29 cellular contexts compared by ENCODE assay signal in the genomic region with DNA sequence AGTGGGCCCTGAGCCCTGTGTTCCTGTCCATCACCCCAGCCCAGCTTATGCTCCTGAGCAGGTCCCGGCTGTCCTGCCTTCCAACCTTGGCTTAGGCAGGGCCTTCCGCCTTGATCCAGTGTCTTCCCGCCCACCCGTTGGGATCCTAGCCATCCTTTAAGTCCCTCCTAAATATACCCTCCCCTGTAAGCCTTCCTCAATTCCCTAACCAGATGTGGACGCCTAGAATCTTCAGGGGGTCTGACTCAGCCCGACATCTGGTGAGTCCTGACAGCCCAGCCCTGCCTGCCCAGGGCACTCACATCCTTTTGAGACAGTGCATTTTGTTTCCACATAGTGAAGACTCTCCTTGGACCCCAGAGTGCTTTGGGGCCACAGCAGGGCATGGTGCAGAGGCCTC. TPM values are rescaled to one million over a fixed set of nuclear protein-coding genes. Genes with fewer than 3 reads are reported as not detected.
DNase-seq lines count a peak whose midpoint lies in the region; ATAC-seq, FAIRE-seq and TF ChIP-seq lines count a peak whose summit lies in the region.
"Had no signal": no experiment of that assay in that cellular context is flagged by ENCODE, and none has a peak within 500 bp of the region (broad histone marks: within the 10 kb centered on the region; RNA-seq: fewer than 3 reads in every experiment).

No MANE protein-coding gene starts in this region.

- H4K20me1 ChIP-seq in IMR-90 (ENCODE audit: insufficient read depth, low read length) (no peaks in the 10 kb centered on the region), H1 (replicated peaks in 1 of 2; ENCODE audit: control insufficient read depth in 1 of 2, insufficient read depth in 2 of 2, low read length in 2 of 2) (no peaks in the 10 kb centered on the region)

- H3K56ac ChIP-seq in IMR-90 (ENCODE audit: extremely low read depth, insufficient read depth, low read length) (peak overlapping the region; percentile 25; the same call in 1 of the 2 replicates), H1 (replicated peaks; ENCODE audit: insufficient read length, low read depth, low read length) (no peak overlapping the region)

- H3K14ac ChIP-seq in IMR-90 (replicated peaks; ENCODE audit: low read depth, low read length): 0 out of 2 replicates have a peak overlapping the region, but pooled peaks have one; percentile 57
- H3K14ac ChIP-seq in H1 (ENCODE audit: insufficient read length): no peak overlapping the region

- H2BK15ac ChIP-seq in IMR-90 (ENCODE audit: low read depth, low read length) (no peak overlapping the region), H1 (ENCODE audit: low read length) (no peak overlapping the region)

- H3K4ac ChIP-seq in IMR-90 (ENCODE audit: low read depth, low read length) (no peak overlapping the region), H1 (replicated peaks; ENCODE audit: insufficient read length, low read depth, low read length) (no peak overlapping the region)

- H2BK12ac ChIP-seq in H1 (ENCODE audit: low read depth, low read length): peak overlapping the region; percentile 52; the same call in 1 of the 2 replicates

- TF ChIP-seq CTCF in AG10803 (conservative IDR thresholded peaks at IDR 0.05; ENCODE audit: low read length) (no peak), IMR-90 (conservative IDR thresholded peaks at IDR 0.05; ENCODE audit: low read depth, low read length) (no peak), H1 (IDR thresholded peaks at IDR 0.05; ENCODE audit: control extremely low read depth in 1 of 3, insufficient read depth in 1 of 3, low read depth in 1 of 3, low read length in 3 of 3) (no peak), nephron (IDR thresholded peaks at IDR 0.05; ENCODE audit: unreplicated experiment in 3 of 3) (no peak)

- TF ChIP-seq POLR2A in IMR-90 (IDR thresholded peaks at IDR 0.05; ENCODE audit: low read depth, low read length): no peak
- no peak for TF ChIP-seq POLR2A in H1 (IDR thresholded peaks at IDR 0.05; ENCODE audit: control extremely low read depth in 1 of 2, low read depth in 2 of 2, low read length in 2 of 2)

- H4K5ac ChIP-seq in IMR-90 (ENCODE audit: low read depth, low read length) (no peak overlapping the region), H1 (ENCODE audit: insufficient read length, low read depth, low read length) (no peak overlapping the region)

- H3K27ac ChIP-seq in IMR-90 (ENCODE audit: insufficient read depth, low read length): no peak overlapping the region
- no peak overlapping the region for H3K27ac ChIP-seq in H1 (ENCODE audit: low read depth, low read length)
- H3K27ac ChIP-seq: colonic mucosa, KMS-11, neutrophil, SJSA1, upper lobe of right lung had no signal

- in situ Hi-C loops in IMR-90 (cut with MboI; ENCODE audit: low sequenced_read_pairs): loop anchor here (5.0 to 25.0 kb wide), 4 partner anchors 86 to 576 kb away; a partner anchor contains a TSS

- peak overlapping the region; percentile 46 for H2BK120ac ChIP-seq in IMR-90 (ENCODE audit: low read depth, low read length)
- H2BK120ac ChIP-seq in H1 (replicated peaks; ENCODE audit: low read depth, low read length): no peak overlapping the region

- peak overlapping the region; percentile 29 for H2AFZ ChIP-seq in IMR-90 (replicated peaks; ENCODE audit: low read length, poor library complexity)
- no peak overlapping the region for H2AFZ ChIP-seq in H1 (ENCODE audit: low read length)

- no peak for FAIRE-seq in H1 (lab: Jason Lieb, UNC)
- FAIRE-seq: GM18507 had no signal

- H3K9me3 Mint-ChIP-seq in nephron: no peaks in the 10 kb centered on the region
- H3K9me3 Mint-ChIP-seq: activated B cell treated with CpG ODN at 0.5 μM for 24 hours; CD4-positive, alpha-beta T cell; stimulated activated naive CD8-positive, alpha-beta T cell treated with anti-CD3 and anti-CD28 coated beads, Interleukin-15, Interleukin-2, amounts not matched to agents 100 ng/mL and 50 ng/mL, for 24 hours had no signal

- TF ChIP-seq RAD21 in IMR-90 (IDR thresholded peaks at IDR 0.05; ENCODE audit: low read length): no peak
- no peak for TF ChIP-seq RAD21 in H1 (IDR thresholded peaks at IDR 0.05 in 1 of 2, conservative IDR thresholded peaks at IDR 0.05 in 1 of 2; ENCODE audit: low read depth in 2 of 2, low read length in 2 of 2)

- ATAC-seq in IMR-90 (ENCODE audit: low read depth) (peak; percentile 7; the same call in 1 of the 2 replicates), GM19328 (IDR thresholded peaks at IDR 0.05; ENCODE audit: unreplicated experiment) (no peak), GM19455 (IDR thresholded peaks at IDR 0.05; ENCODE audit: unreplicated experiment) (no peak)
- ATAC-seq: upper lobe of right lung had no signal

- peak overlapping the region; percentile 26 for H2AK9ac ChIP-seq in IMR-90 (replicated peaks; ENCODE audit: low read depth, low read length, poor library complexity)

- no peak overlapping the region; the same call in 1 of the 2 replicates for H2AK5ac ChIP-seq in IMR-90 (ENCODE audit: low read depth, low read length)
- H2AK5ac ChIP-seq in H1 (ENCODE audit: low read depth, low read length): no peak overlapping the region; the same call in 1 of the 2 replicates

- peak; percentile 68 for DNase-seq in AG10803 (ENCODE audit: low read depth)
- peak; percentile 75 for DNase-seq in IMR-90
- DNase-seq in H1 (ENCODE audit: low read depth in 1 of 2, low spot score in 2 of 2): no peak
- no peak for DNase-seq in HUDEP-2 (lab: John Stamatoyannopoulos, UW; ENCODE audit: unreplicated experiment in 76 of 76)
- no peak for DNase-seq in NCI-H1930 (lab: John Stamatoyannopoulos, UW)
- DNase-seq: activated B cell treated with CpG ODN at 0.5 μM for 24 hours; activated gamma-delta T cell; amygdala; CD4-positive, alpha-beta T cell; colonic mucosa; DMS53; H7; NCI-H1105; NCI-H69; OCI-M1; stimulated activated CD4-positive, alpha-beta T cell treated with anti-CD3 and anti-CD28 coated beads, Interleukin-1b, Interleukin-23, amount 100 ng/mL, for 48 hours; upper lobe of right lung had no signal

- no peaks in the 10 kb centered on the region for H3K23me2 ChIP-seq in H1 (ENCODE audit: low read depth, low read length)

- H3K27ac Mint-ChIP-seq in nephron: peak overlapping the region in 2 of 3 experiments; percentile 80 to 82
- H3K27ac Mint-ChIP-seq: activated B cell treated with CpG ODN at 0.5 μM for 24 hours; CD4-positive, alpha-beta T cell; stimulated activated naive CD8-positive, alpha-beta T cell treated with anti-CD3 and anti-CD28 coated beads, Interleukin-15, Interleukin-2, amounts not matched to agents 100 ng/mL and 50 ng/mL, for 24 hours had no signal

- H3K9me3 ChIP-seq in IMR-90 (ENCODE audit: control insufficient read depth, insufficient read depth, low read length) (no peaks in the 10 kb centered on the region), H1 (ENCODE audit: insufficient read depth in 2 of 2, low read depth in 1 of 2, low read length in 1 of 2) (no peaks in the 10 kb centered on the region)
- H3K9me3 ChIP-seq: colonic mucosa, neutrophil, SJSA1, upper lobe of right lung had no signal

- H3K4me3 ChIP-seq in AG10803 (ENCODE audit: low read length): no peak overlapping the region
- no peak overlapping the region for H3K4me3 ChIP-seq in IMR-90 (ENCODE audit: insufficient read depth, low read depth, low read length)
- H3K4me3 ChIP-seq in H1 (ENCODE audit: extremely low read depth in 1 of 4, insufficient read depth in 2 of 4, low read depth in 3 of 4, low read length in 4 of 4): no peak overlapping the region
- H3K4me3 ChIP-seq: colonic mucosa, SJSA1, upper lobe of right lung had no signal

- H3K4me1 Mint-ChIP-seq in nephron: peaks cover 53% of the 10 kb centered on the region

- TF ChIP-seq EP300 in H1 (IDR thresholded peaks at IDR 0.05; ENCODE audit: borderline replicate concordance in 1 of 2, low read depth in 2 of 2, low read length in 2 of 2): no peak

- no peaks in the 10 kb centered on the region for H3K36me3 ChIP-seq in IMR-90 (ENCODE audit: control insufficient read depth, insufficient read depth, low read length)
- H3K36me3 ChIP-seq in H1 (ENCODE audit: control insufficient read depth in 2 of 4, insufficient read depth in 4 of 4, low read length in 3 of 4): no peaks in the 10 kb centered on the region
- H3K36me3 ChIP-seq: colonic mucosa, neutrophil, upper lobe of right lung had no signal

- H2BK5ac ChIP-seq in IMR-90 (ENCODE audit: low read depth, low read length, poor library complexity, severe bottlenecking): no peak overlapping the region
- H2BK5ac ChIP-seq in H1 (ENCODE audit: low read depth, low read length): no peak overlapping the region

- BruUV-seq in IMR-90 (replicated peaks; lab: Mats Ljungman, UMichigan): no TSS peak

- peaks cover 8% of the 10 kb centered on the region for H3K27me3 Mint-ChIP-seq in nephron (ENCODE audit: low read depth)

- POLR2A ChIA-PET in IMR-90 (lab: Charles Lee; ENCODE audit: unreplicated experiment): no interaction called here
- POLR2A ChIA-PET in H1 (lab: Charles Lee; ENCODE audit: partially characterized antibody): no interaction called here

- no peak overlapping the region for H3K4me3 Mint-ChIP-seq in nephron
- H3K4me3 Mint-ChIP-seq: activated B cell treated with CpG ODN at 0.5 μM for 24 hours; CD4-positive, alpha-beta T cell; stimulated activated naive CD8-positive, alpha-beta T cell treated with anti-CD3 and anti-CD28 coated beads, Interleukin-15, Interleukin-2, amounts not matched to agents 100 ng/mL and 50 ng/mL, for 24 hours had no signal

- intact Hi-C loops in IMR-90 (cut with micrococcal nuclease): loop anchor here (10.0 kb wide), 1 partner anchor 179 kb away; no protein-coding TSS in a partner anchor

- H2BK20ac ChIP-seq in IMR-90 (ENCODE audit: low read depth, low read length): no peak overlapping the region
- no peak overlapping the region for H2BK20ac ChIP-seq in H1 (ENCODE audit: low read length)

- H3K18ac ChIP-seq in IMR-90 (ENCODE audit: low read depth, low read length) (no peak overlapping the region), H1 (ENCODE audit: extremely low read depth, low read length) (no peak overlapping the region)

- H3K4me2 ChIP-seq in IMR-90 (ENCODE audit: low read depth, low read length) (no peak overlapping the region), H1 (ENCODE audit: insufficient read depth in 1 of 2, low read depth in 2 of 2, low read length in 2 of 2) (no peak overlapping the region)
- H3K4me2 ChIP-seq: KMS-11 had no signal

- no peaks in the 10 kb centered on the region for H3K79me1 ChIP-seq in IMR-90 (ENCODE audit: low read depth in 1 of 2, low read length in 2 of 2)
- H3K79me1 ChIP-seq in H1 (ENCODE audit: low read depth, low read length): no peaks in the 10 kb centered on the region

- no peak overlapping the region for H4K91ac ChIP-seq in IMR-90 (ENCODE audit: insufficient read depth, low read depth, low read length)
- H4K91ac ChIP-seq in H1 (replicated peaks; ENCODE audit: insufficient read length, low read length): no peak overlapping the region

- H3K9me1 ChIP-seq in IMR-90 (ENCODE audit: insufficient read depth, low read length): peaks cover 6% of the 10 kb centered on the region; the same call in 1 of the 2 replicates

- H4K8ac ChIP-seq in IMR-90 (ENCODE audit: low read depth in 2 of 2, low read length in 2 of 2) (peak overlapping the region in 1 of 2 experiments; percentile 45; a peak in 1 of 4 replicates), H1 (ENCODE audit: extremely low read depth, insufficient read depth, low read length) (no peak overlapping the region)

- H3K4me1 ChIP-seq in IMR-90 (ENCODE audit: control insufficient read depth, insufficient read depth, low read length): peaks cover 9% of the 10 kb centered on the region
- peaks cover 6 to 38% (median 28%) of the 10 kb centered on the region in 4 experiments for H3K4me1 ChIP-seq in H1 (replicated peaks in 1 of 4; ENCODE audit: control insufficient read depth in 3 of 4, insufficient read depth in 4 of 4, low read length in 3 of 4)

- no peaks in the 10 kb centered on the region for H3K36me3 Mint-ChIP-seq in nephron (ENCODE audit: low read depth)

- H3K9ac ChIP-seq in IMR-90 (ENCODE audit: low read depth, low read length) (no peak overlapping the region), H1 (replicated peaks in 1 of 4; ENCODE audit: extremely low read depth in 1 of 4, low read depth in 3 of 4, low read length in 3 of 4) (no peak overlapping the region)
- H3K9ac ChIP-seq: KMS-11 had no signal

- CTCF ChIA-PET in IMR-90 (lab: Yijun Ruan, JAX): no interaction called here
- CTCF ChIA-PET in H1 (lab: Charles Lee; ENCODE audit: partially characterized antibody): interaction anchor here (0.6 to 22.9 kb wide), 12 partner anchors 9 to 267 kb away, joined by 3 to 406 read pairs (median 8); a partner anchor contains a TSS

- no peaks in the 10 kb centered on the region for H3K27me3 ChIP-seq in IMR-90 (ENCODE audit: control insufficient read depth, insufficient read depth, low read length)
- peaks cover 0 to 9% (median 4%) of the 10 kb centered on the region in 4 experiments; a peak in 3 of 7 replicates for H3K27me3 ChIP-seq in H1 (replicated peaks in 1 of 4; ENCODE audit: control insufficient read depth in 3 of 4, extremely low read depth in 1 of 4, insufficient read depth in 3 of 4, low read length in 3 of 4)
- H3K27me3 ChIP-seq: colonic mucosa, SJSA1, upper lobe of right lung had no signal

- H3K79me2 ChIP-seq in H1 (ENCODE audit: control insufficient read depth in 1 of 2, insufficient read depth in 2 of 2, low read length in 2 of 2): no peaks in the 10 kb centered on the region

- H3K23ac ChIP-seq in IMR-90 (ENCODE audit: low read depth, low read length) (0 out of 2 replicates have a peak overlapping the region, but pooled peaks have one; percentile 54), H1 (ENCODE audit: insufficient read length) (no peak overlapping the region)

- 68% methylated on average over 5 of the region's 6 CpGs; no CpG with 5 or more reads in 1 of the 2 experiments for WGBS in IMR-90 (ENCODE audit: extremely low coverage in 2 of 2, insufficient read length in 1 of 2), 2 experiments
- WGBS in H1 (ENCODE audit: extremely low coverage in 1 of 2, insufficient coverage in 1 of 2, insufficient read length in 1 of 2, insufficient replicate concordance in 2 of 2, low coverage in 1 of 2, low lambda C conversion rate in 2 of 2, missing lambda C conversion rate in 1 of 2), 2 experiments: 86% methylated on average over 6 of the region's 6 CpGs; no CpG with 5 or more reads in 1 of the 2 experiments

- dilution Hi-C loops in IMR-90 (cut with HindIII; ENCODE audit: low sequenced_read_pairs, unreplicated experiment): no loop called here

RNA-seq across cellular contexts. Expression of a gene that starts 23.7 kb away (rescaled TPM):
- total RNA-seq in IMR-90 (2012; rRNA removed): under 0.01 TPM in 1 of 2 replicates, not detected in the other
- polyA plus RNA-seq in IMR-90 (2012; rRNA removed) (not detected in 2 replicates), H1 (2011; rRNA removed) (0.02 and 0.12 TPM in 2 replicates)
- polyA plus RNA-seq in IMR-90 (2012; cell fraction: cytosol; rRNA removed): 0.01 TPM in 1 of 2 replicates, not detected in the other
- 0.08 and 0.16 TPM in 2 replicates for polyA plus RNA-seq in IMR-90 (2012; cell fraction: nucleus; rRNA removed; ENCODE audit: low replicate concordance)
- 0.07 TPM in 1 of 2 replicates, not detected in the other for total RNA-seq in H1 (2021; fragmentation: NEBNext Ultra II Directional; extraction: Animal tissue kit (Norgen Biotek cat#: 25700))
- polyA plus RNA-seq in H1 (2011; cell fraction: cytosol; rRNA removed): 0.04 TPM
- polyA plus RNA-seq in H1 (2011; cell fraction: nucleus; rRNA removed): 0.58 TPM
- 0.09 to 0.13 TPM (median 0.11 TPM) in 3 of 4 replicates, not detected in the other for polyA plus RNA-seq in H1 (2012, experiment 1 of 2)
- polyA plus RNA-seq in H1 (2012, experiment 2 of 2): not detected
- polyA plus RNA-seq in H1 (2013, experiment 1 of 2): 0.06 TPM
- 0.06 TPM for polyA plus RNA-seq in H1 (2013, experiment 2 of 2)
- polyA minus RNA-seq in H1 (2011; rRNA and poly(A)+ RNA removed): 0.41 TPM in 1 of 2 replicates, not detected in the other
- polyA minus RNA-seq in H1 (2011; cell fraction: cytosol; rRNA and poly(A)+ RNA removed): not detected
- polyA minus RNA-seq in H1 (2011; cell fraction: nucleus; rRNA and poly(A)+ RNA removed): not detected
- total RNA-seq: activated B cell treated with CpG ODN at 0.5 μM for 24 hours; CD4-positive, alpha-beta T cell; glomerular endothelial cell; H7; renal cortical epithelial cell; SJSA1; T-helper 2 cell treated with Interferon-gamma antibody and Interleukin-4, amounts not matched to agents 100 ng/mL and 5 ng/mL, for 36 hours; upper lobe of right lung had no signal

RNA-seq across cellular contexts. Expression of a gene that starts 47.0 kb away (rescaled TPM):
- 0.18 TPM in 1 of 2 replicates, not detected in the other for total RNA-seq in IMR-90 (2012; rRNA removed)
- 0.22 and 0.24 TPM in 2 replicates for polyA plus RNA-seq in IMR-90 (2012; rRNA removed)
- 0.22 and 0.56 TPM in 2 replicates for polyA plus RNA-seq in IMR-90 (2012; cell fraction: cytosol; rRNA removed)
- polyA plus RNA-seq in IMR-90 (2012; cell fraction: nucleus; rRNA removed; ENCODE audit: low replicate concordance): 0.28 and 0.41 TPM in 2 replicates
- total RNA-seq in H1 (2021; fragmentation: NEBNext Ultra II Directional; extraction: Animal tissue kit (Norgen Biotek cat#: 25700)): not detected in 2 replicates
- 0.06 TPM in 1 of 2 replicates, not detected in the other for polyA plus RNA-seq in H1 (2011; rRNA removed)
- not detected for polyA plus RNA-seq in H1 (2011; cell fraction: cytosol; rRNA removed)
- not detected for polyA plus RNA-seq in H1 (2011; cell fraction: nucleus; rRNA removed)
- not detected in 4 replicates for polyA plus RNA-seq in H1 (2012, experiment 1 of 2)
- polyA plus RNA-seq in H1 (2012, experiment 2 of 2): 0.13 TPM
- polyA plus RNA-seq in H1 (2013, experiment 1 of 2): 0.06 TPM
- polyA plus RNA-seq in H1 (2013, experiment 2 of 2): 0.04 TPM
- polyA minus RNA-seq in H1 (2011; rRNA and poly(A)+ RNA removed): not detected in 2 replicates
- not detected for polyA minus RNA-seq in H1 (2011; cell fraction: cytosol; rRNA and poly(A)+ RNA removed)
- polyA minus RNA-seq in H1 (2011; cell fraction: nucleus; rRNA and poly(A)+ RNA removed): not detected
- total RNA-seq: activated B cell treated with CpG ODN at 0.5 μM for 24 hours; CD4-positive, alpha-beta T cell; glomerular endothelial cell; lower leg skin; renal cortical epithelial cell; T-helper 2 cell treated with Interferon-gamma antibody and Interleukin-4, amounts not matched to agents 100 ng/mL and 5 ng/mL, for 36 hours; upper lobe of right lung had no signal

RNA-seq across cellular contexts. Expression of a gene that starts 57.9 kb away (rescaled TPM):
- 81.9 and 108 TPM in 2 replicates for total RNA-seq in IMR-90 (2012; rRNA removed)
- polyA plus RNA-seq in IMR-90 (2012; rRNA removed) (122 and 124 TPM in 2 replicates), H1 (2011; rRNA removed) (4.2 and 5.9 TPM in 2 replicates)
- 69.9 and 116 TPM in 2 replicates for polyA plus RNA-seq in IMR-90 (2012; cell fraction: cytosol; rRNA removed)
- polyA plus RNA-seq in IMR-90 (2012; cell fraction: nucleus; rRNA removed; ENCODE audit: low replicate concordance): 238 and 330 TPM in 2 replicates
- total RNA-seq in H1 (2021; fragmentation: NEBNext Ultra II Directional; extraction: Animal tissue kit (Norgen Biotek cat#: 25700)): 13.7 and 15.9 TPM in 2 replicates
- polyA plus RNA-seq in H1 (2011; cell fraction: cytosol; rRNA removed): 3.6 TPM
- 12.1 TPM for polyA plus RNA-seq in H1 (2011; cell fraction: nucleus; rRNA removed)
- polyA plus RNA-seq in H1 (2012, experiment 1 of 2): 4.0 to 5.6 TPM (median 5.0 TPM) in 4 replicates
- 3.9 TPM for polyA plus RNA-seq in H1 (2012, experiment 2 of 2)
- polyA plus RNA-seq in H1 (2013, experiment 1 of 2): 14.2 TPM
- 15.0 TPM for polyA plus RNA-seq in H1 (2013, experiment 2 of 2)
- 15.1 and 15.7 TPM in 2 replicates for polyA minus RNA-seq in H1 (2011; rRNA and poly(A)+ RNA removed)
- polyA minus RNA-seq in H1 (2011; cell fraction: cytosol; rRNA and poly(A)+ RNA removed): 6.9 TPM
- polyA minus RNA-seq in H1 (2011; cell fraction: nucleus; rRNA and poly(A)+ RNA removed): 21.7 TPM
- total RNA-seq: CD4-positive, alpha-beta T cell had no signal

Comparison
In these comparisons a context has a peak if more than half of its experiments do, and no peak if none do; other contexts are left out.
1. DNase-seq: peak in AG10803 (single experiment) and IMR-90 (single experiment); none in H1 (0 of 2), HUDEP-2 (0 of 76) and NCI-H1930 (0 of 2).